ENCODE assay signal across 1 cellular context in genomic region chr6:150272976-150273315, GRCh38.
A peak's percentile ranks its signal among the peaks of the same experiment; 100 is the strongest.
TF ChIP-seq lines count a peak whose summit lies in the region.

No MANE protein-coding gene starts in this region.

TF ChIP-seq in K562, 482 proteins besides CTCF, POLR2A, EP300 and RAD21 (continued from another document and continues in another):
- no peak for TF ChIP-seq REST (CRISPR knock-in tag; IDR thresholded peaks at IDR 0.05; ENCODE audit: low read depth)
- no peak for TF ChIP-seq NFIX (CRISPR knock-in tag; IDR thresholded peaks at IDR 0.05; ENCODE audit: low read depth)
- TF ChIP-seq FOXA3 (CRISPR knock-in tag; conservative IDR thresholded peaks at IDR 0.05 in 1 of 2, IDR thresholded peaks at IDR 0.05 in 1 of 2) = peak in 1 of 2 experiments; percentile 28; a peak in 1 of 4 replicates
- no peak for TF ChIP-seq ZNF655 (CRISPR knock-in tag; IDR thresholded peaks at IDR 0.05)
- TF ChIP-seq STAT5B (CRISPR knock-in tag; IDR thresholded peaks at IDR 0.05) = no peak
- no peak for TF ChIP-seq SNAPC5 (CRISPR knock-in tag; IDR thresholded peaks at IDR 0.05)
- TF ChIP-seq FOS (IDR thresholded peaks at IDR 0.05; ENCODE audit: extremely low read depth, insufficient read length) = no peak
- no peak for TF ChIP-seq SRSF9 (IDR thresholded peaks at IDR 0.05; ENCODE audit: borderline replicate concordance, low read depth, low read length)
- TF ChIP-seq DDX20 (tag; IDR thresholded peaks at IDR 0.05; ENCODE audit: low read depth) = peak; percentile 33; the same call in 1 of the 2 replicates
- 0 out of 2 replicates have a peak, but pooled peaks have one; percentile 32 for TF ChIP-seq SMAD4 (CRISPR knock-in tag; conservative IDR thresholded peaks at IDR 0.05)
- TF ChIP-seq EP400 (IDR thresholded peaks at IDR 0.05) = peak; percentile 23
- TF ChIP-seq MAX (CRISPR knock-in tag; IDR thresholded peaks at IDR 0.05) = no peak
- TF ChIP-seq ZNF253 (CRISPR knock-in tag; conservative IDR thresholded peaks at IDR 0.05) = no peak
- TF ChIP-seq ZNF449 (CRISPR knock-in tag; IDR thresholded peaks at IDR 0.05) = 0 out of 2 replicates have a peak, but pooled peaks have one; percentile 17
- TF ChIP-seq ZEB2 (IDR thresholded peaks at IDR 0.05) = 0 out of 2 replicates have a peak, but pooled peaks have one; percentile 38
- 0 out of 2 replicates have a peak, but pooled peaks have one; percentile 63 for TF ChIP-seq ZNF41 (CRISPR knock-in tag; conservative IDR thresholded peaks at IDR 0.05)
- TF ChIP-seq DMBX1 (CRISPR knock-in tag; IDR thresholded peaks at IDR 0.05; ENCODE audit: borderline replicate concordance) = peak; percentile 11; the same call in 1 of the 2 replicates
- TF ChIP-seq ESRRA (IDR thresholded peaks at IDR 0.05; ENCODE audit: borderline replicate concordance, low read depth) = no peak
- peak; percentile 80 for TF ChIP-seq L3MBTL2 (IDR thresholded peaks at IDR 0.05)
- TF ChIP-seq ZZZ3 (IDR thresholded peaks at IDR 0.05) = no peak
- no peak for TF ChIP-seq PPARD (CRISPR knock-in tag; IDR thresholded peaks at IDR 0.05)
- TF ChIP-seq ZFP30 (CRISPR knock-in tag; IDR thresholded peaks at IDR 0.05; ENCODE audit: borderline replicate concordance) = no peak
- TF ChIP-seq NCOA6 (IDR thresholded peaks at IDR 0.05) = no peak
- no peak for TF ChIP-seq BRF2 (IDR thresholded peaks at IDR 0.05; ENCODE audit: borderline replicate concordance, insufficient read depth, insufficient read length)
- TF ChIP-seq ZNF609 (CRISPR knock-in tag; IDR thresholded peaks at IDR 0.05; ENCODE audit: borderline replicate concordance) = no peak
- 0 out of 2 replicates have a peak, but pooled peaks have one; percentile 1 for TF ChIP-seq HINFP (tag; conservative IDR thresholded peaks at IDR 0.05; ENCODE audit: low read depth)
- TF ChIP-seq STAT6 (CRISPR knock-in tag; IDR thresholded peaks at IDR 0.05) = no peak
- TF ChIP-seq MNT (conservative IDR thresholded peaks at IDR 0.05) = 0 out of 4 replicates have a peak, but pooled peaks of 1 of the 2 experiments have one; percentile 16
- TF ChIP-seq ARID1B (IDR thresholded peaks at IDR 0.05) = peak; percentile 56; the same call in 1 of the 2 replicates
- TF ChIP-seq POLR2AphosphoS5 (IDR thresholded peaks at IDR 0.05; ENCODE audit: control insufficient read depth, insufficient read depth, low read depth, low read length) = no peak
- TF ChIP-seq U2AF2 (optimal IDR thresholded peaks at IDR 0.05; ENCODE audit: low read depth, low read length) = no peak
- TF ChIP-seq HCFC1 (IDR thresholded peaks at IDR 0.05; ENCODE audit: low read depth, low read length) = no peak
- no peak for TF ChIP-seq ARID3B (CRISPR knock-in tag; IDR thresholded peaks at IDR 0.05; ENCODE audit: borderline replicate concordance)
- no peak for TF ChIP-seq CSDE1 (IDR thresholded peaks at IDR 0.05)
- no peak for TF ChIP-seq ZNF217 (CRISPR knock-in tag; IDR thresholded peaks at IDR 0.05)
- TF ChIP-seq FUS (optimal IDR thresholded peaks at IDR 0.05; ENCODE audit: low read depth, low read length) = no peak
- no peak for TF ChIP-seq PURB (CRISPR knock-in tag; IDR thresholded peaks at IDR 0.05; ENCODE audit: low read depth)
